Comparison of ENCODE assay signal across 9 cellular contexts in genomic region chr1:226310123-226310540, GRCh38. TPM values are rescaled to one million over a fixed set of nuclear protein-coding genes. Genes with fewer than 3 reads are reported as not detected.
A peak's percentile ranks its signal among the peaks of the same experiment; 100 is the strongest.
DNase-seq lines count a peak whose midpoint lies in the region; ATAC-seq, FAIRE-seq and TF ChIP-seq lines count a peak whose summit lies in the region.
"Had no signal": no experiment of that assay in that cellular context is flagged by ENCODE, and none has a peak within 500 bp of the region (broad histone marks: within the 10 kb centered on the region; RNA-seq: fewer than 3 reads in every experiment).

No MANE protein-coding gene starts in this region.

- TF ChIP-seq EP300 in K562 (IDR thresholded peaks at IDR 0.05; ENCODE audit: low read length), result no peak; the same call in 1 of the 2 replicates

- intact Hi-C loops in CD4-positive, alpha-beta T cell (cut with DNase I, micrococcal nuclease), result no loop called here
- intact Hi-C loops in K562 (cut with micrococcal nuclease), result no loop called here

- peak overlapping the region; percentile 80 for H3K4me3 Mint-ChIP-seq in CD4-positive, alpha-beta T cell
- H3K4me3 Mint-ChIP-seq in IgD-negative memory B cell, result peak overlapping the region; percentile 75 to 96 (median 80)
- H3K4me3 Mint-ChIP-seq in natural killer cell treated with Interleukin-12 subunit alpha and Interleukin-12 subunit beta and Interleukin-15 and Interleukin-18, amount 100 ng/mL, for 72 hours, result peak overlapping the region; percentile 80

- peak overlapping the region; percentile 97 for H3K4me2 ChIP-seq in K562 (ENCODE audit: insufficient read depth, low read length)

- no peaks in the 10 kb centered on the region for H3K9me1 ChIP-seq in K562 (ENCODE audit: control insufficient read depth, insufficient read depth, low read length)

- 21% methylated on average over 8 of the region's 8 CpGs for WGBS in K562 (ENCODE audit: insufficient coverage, low coverage, missing lambda C conversion rate)

- H3K4me3 ChIP-seq in K562, result peak overlapping the region; percentile 100

- TF ChIP-seq POLR2A in K562 (conservative IDR thresholded peaks at IDR 0.05), result no peak
- TF ChIP-seq POLR2A in H54 (IDR thresholded peaks at IDR 0.05; ENCODE audit: low read depth, low read length), result no peak

- FAIRE-seq in K562 (lab: Jason Lieb, UNC) (peak; percentile 58), H54 (lab: Jason Lieb, UNC) (no peak)

- H3K27ac Mint-ChIP-seq in CD4-positive, alpha-beta T cell, result no peak overlapping the region
- H3K27ac Mint-ChIP-seq in IgD-negative memory B cell, result peak overlapping the region; percentile 31 to 46 (median 32)
- no peak overlapping the region for H3K27ac Mint-ChIP-seq in natural killer cell treated with Interleukin-12 subunit alpha and Interleukin-12 subunit beta and Interleukin-15 and Interleukin-18, amount 100 ng/mL, for 72 hours

- peak overlapping the region; percentile 57 to 99; a peak in 3 of 4 replicates for H3K9ac ChIP-seq in K562 (ENCODE audit: insufficient read depth in 1 of 2, low read depth in 2 of 2, low read length in 2 of 2)

- no peak for TF ChIP-seq CTCF in CD4-positive, alpha-beta T cell (IDR thresholded peaks at IDR 0.05)
- TF ChIP-seq CTCF in K562 (IDR thresholded peaks at IDR 0.05 in 2 of 3, conservative IDR thresholded peaks at IDR 0.05 in 1 of 3; ENCODE audit: insufficient read depth in 2 of 3, low read depth in 1 of 3, low read length in 3 of 3), result no peak

- peaks cover 8% of the 10 kb centered on the region for H3K27me3 ChIP-seq in CD4-positive, alpha-beta T cell (ENCODE audit: control insufficient read depth, insufficient read depth, low read length)
- no peaks in the 10 kb centered on the region; a peak in 1 of 5 replicates for H3K27me3 ChIP-seq in K562 (ENCODE audit: control insufficient read depth in 2 of 2, insufficient read depth in 2 of 2, low read length in 2 of 2)

- H3K27ac ChIP-seq in CD4-positive, alpha-beta T cell (ENCODE audit: low read depth, low read length), result no peak overlapping the region
- H3K27ac ChIP-seq in K562 (ENCODE audit: extremely low read depth, low read depth, low read length), result peak overlapping the region; percentile 99

- H3K4me1 Mint-ChIP-seq in CD4-positive, alpha-beta T cell (ENCODE audit: low read depth), result peaks cover 21% of the 10 kb centered on the region
- H3K4me1 Mint-ChIP-seq in IgD-negative memory B cell, result peaks cover 0 to 13% (median 12%) of the 10 kb centered on the region in 3 donors
- peaks cover 9 to 14% of the 10 kb centered on the region in 2 donors for H3K4me1 Mint-ChIP-seq in natural killer cell treated with Interleukin-12 subunit alpha and Interleukin-12 subunit beta and Interleukin-15 and Interleukin-18, amount 100 ng/mL, for 72 hours (ENCODE audit: low read depth in 2 of 2)

- BruUV-seq in K562 (replicated peaks; lab: Mats Ljungman, UMichigan), result no TSS peak

- DNase-seq in CD4-positive, alpha-beta T cell, result no peak
- DNase-seq in K562 (ENCODE audit: extremely low read depth in 1 of 4, low spot score in 3 of 4) (peak in 2 of 4 experiments; percentile 62 to 81), H54 (ENCODE audit: insufficient read length, low spot score) (no peak), GM03348 (ENCODE audit: low spot score) (no peak), H4 (ENCODE audit: low spot score) (no peak), NCI-H2196 treated with DMSO at 0.1 percent for 48 hours (lab: John Stamatoyannopoulos, UW; ENCODE audit: unreplicated experiment) (no peak)
- DNase-seq in natural killer cell treated with Interleukin-12 subunit alpha and Interleukin-12 subunit beta and Interleukin-15 and Interleukin-18, amount 100 ng/mL, for 72 hours (ENCODE audit: low spot score), result no peak
- DNase-seq: stimulated activated CD4-positive, alpha-beta T cell treated with anti-CD3 and anti-CD28 coated beads, Interleukin-2, amount 100 ng/mL, for 48 hours had no signal

- ATAC-seq in CD4-positive, alpha-beta T cell (ENCODE audit: poor library complexity), result no peak
- ATAC-seq in K562, result peak; percentile 33
- ATAC-seq in natural killer cell treated with Interleukin-12 subunit alpha and Interleukin-12 subunit beta and Interleukin-15 and Interleukin-18, amount 100 ng/mL, for 72 hours, result no peak

- POLR2A ChIA-PET in CD4-positive, alpha-beta T cell (lab: Charles Lee), result interaction anchor here (0.5 to 2.7 kb wide), 6 partner anchors 23 to 311 kb away, joined by 3 to 18 read pairs (median 7); partner anchors contain the start of genes H3-3A, PARP1 and SDE2
- POLR2A ChIA-PET in K562 (lab: Yijun Ruan, JAX), result interaction anchor here (0.6 to 2.9 kb wide), 19 partner anchors 9 to 661 kb away, joined by 3 to 22 read pairs (median 3); partner anchors contain the start of gene PARP1

- peaks cover 22 to 28% of the 10 kb centered on the region in 2 experiments for H3K4me1 ChIP-seq in K562 (replicated peaks in 1 of 2; ENCODE audit: control insufficient read depth in 2 of 2, insufficient read depth in 2 of 2, low read length in 2 of 2)

- H3K9me3 Mint-ChIP-seq in CD4-positive, alpha-beta T cell, result no peaks in the 10 kb centered on the region
- no peaks in the 10 kb centered on the region for H3K9me3 Mint-ChIP-seq in IgD-negative memory B cell
- H3K9me3 Mint-ChIP-seq in natural killer cell treated with Interleukin-12 subunit alpha and Interleukin-12 subunit beta and Interleukin-15 and Interleukin-18, amount 100 ng/mL, for 72 hours, result no peaks in the 10 kb centered on the region

- TF ChIP-seq RAD21 in K562 (CRISPR knock-in tag; conservative IDR thresholded peaks at IDR 0.05 in 1 of 2, IDR thresholded peaks at IDR 0.05 in 1 of 2), result no peak

- peak overlapping the region; percentile 99 for H2AFZ ChIP-seq in K562 (ENCODE audit: low read depth, low read length)

- H3K9me3 ChIP-seq in CD4-positive, alpha-beta T cell (ENCODE audit: control insufficient read depth, low read length), result no peaks in the 10 kb centered on the region
- H3K9me3 ChIP-seq in K562 (replicated peaks; ENCODE audit: control insufficient read depth, insufficient read depth, low read depth, low read length), result no peaks in the 10 kb centered on the region

- H3K36me3 Mint-ChIP-seq in CD4-positive, alpha-beta T cell (ENCODE audit: low read depth), result peaks cover 3% of the 10 kb centered on the region
- peaks cover 1% of the 10 kb centered on the region for H3K36me3 Mint-ChIP-seq in IgD-negative memory B cell
- no peaks in the 10 kb centered on the region for H3K36me3 Mint-ChIP-seq in natural killer cell treated with Interleukin-12 subunit alpha and Interleukin-12 subunit beta and Interleukin-15 and Interleukin-18, amount 100 ng/mL, for 72 hours

- H3K36me3 ChIP-seq in K562 (ENCODE audit: control insufficient read depth, insufficient read depth, low read length), result 0 out of 3 replicates have a peak, but pooled peaks cover 9% of the 10 kb centered on the region

- peaks cover 46% of the 10 kb centered on the region for H3K79me2 ChIP-seq in K562 (ENCODE audit: control insufficient read depth, insufficient read depth, low read length)

- CTCF ChIA-PET in CD4-positive, alpha-beta T cell (lab: Charles Lee), result interaction anchor here (1.8 to 2.7 kb wide), 2 partner anchors 23 to 98 kb away, joined by 4 to 20 read pairs; partner anchors contain the start of gene PARP1
- CTCF ChIA-PET in K562 (lab: Yijun Ruan, JAX; ENCODE audit: low intra/inter-chr PET ratio), result no interaction called here

- in situ Hi-C loops in K562 (cut with MboI), result no loop called here

- peaks cover 25% of the 10 kb centered on the region for H3K27me3 Mint-ChIP-seq in CD4-positive, alpha-beta T cell
- peaks cover 2% of the 10 kb centered on the region for H3K27me3 Mint-ChIP-seq in IgD-negative memory B cell
- peaks cover 16 to 19% of the 10 kb centered on the region in 2 donors for H3K27me3 Mint-ChIP-seq in natural killer cell treated with Interleukin-12 subunit alpha and Interleukin-12 subunit beta and Interleukin-15 and Interleukin-18, amount 100 ng/mL, for 72 hours

- H4K20me1 ChIP-seq in K562 (replicated peaks; ENCODE audit: control insufficient read depth, insufficient read depth, low read length), result no peaks in the 10 kb centered on the region

TF ChIP-seq in K562, 482 proteins besides CTCF, POLR2A, EP300 and RAD21 (continues in another document):
- TF ChIP-seq EGR1 (conservative IDR thresholded peaks at IDR 0.05) (peak; percentile 51; the same call in 1 of the 2 replicates), BRF1 (IDR thresholded peaks at IDR 0.05; ENCODE audit: borderline replicate concordance, extremely low read depth, insufficient read length) (no peak), HDAC3 (IDR thresholded peaks at IDR 0.05; ENCODE audit: borderline replicate concordance, partially characterized antibody) (peak; percentile 15), TEAD2 (tag; IDR thresholded peaks at IDR 0.05) (no peak), MYBL2 (IDR thresholded peaks at IDR 0.05; ENCODE audit: low read depth) (peak; percentile 23; the same call in 1 of the 2 replicates), MYBL2 (CRISPR knock-in tag; IDR thresholded peaks at IDR 0.05; ENCODE audit: borderline replicate concordance) (no peak), RHOXF2B (CRISPR knock-in tag; conservative IDR thresholded peaks at IDR 0.05) (no peak), ARNT (IDR thresholded peaks at IDR 0.05) (0 out of 4 replicates have a peak, but pooled peaks of 1 of the 2 experiments have one; percentile 2), PPARD (CRISPR knock-in tag; IDR thresholded peaks at IDR 0.05) (no peak)

RNA-seq across cellular contexts. Expression of gene LIN9, which starts 1.2 kb away (rescaled TPM):
- 1 to 10 TPM; 1.3 to 1.5 TPM for total RNA-seq in CD4-positive, alpha-beta T cell
- 3.6 TPM for polyA plus RNA-seq in IgD-negative memory B cell
- 14.8 and 38.6 TPM in 2 replicates for total RNA-seq in K562 (2011; cell fraction: chromatin; rRNA removed; ENCODE audit: low replicate concordance)
- 8.2 and 11.1 TPM in 2 replicates for total RNA-seq in K562 (2011; cell fraction: nucleolus; rRNA removed)
- total RNA-seq in K562 (2011; cell fraction: nucleoplasm; rRNA removed), result 15.6 and 18.7 TPM in 2 replicates
- 15.8 and 18.8 TPM in 2 replicates for total RNA-seq in K562 (2014; rRNA removed)
- 31.4 and 37.5 TPM in 2 replicates for total RNA-seq in K562 (2014; rRNA removed; fragmentation: Illumina TruSeq; extraction: Trizol)
- 29.3 and 30.6 TPM in 2 replicates for total RNA-seq in K562 (2015; rRNA removed; fragmentation: Illumina TruSeq; extraction: Trizol)
- total RNA-seq in K562 (2021), result 18.9 and 19.4 TPM in 2 replicates
- polyA plus RNA-seq in K562 (2011; rRNA removed), result 22.9 and 33.0 TPM in 2 replicates
- 7.5 and 14.3 TPM in 2 replicates for polyA plus RNA-seq in K562 (2011; cell fraction: cytosol; rRNA removed)
- 15.2 and 19.7 TPM in 2 replicates for polyA plus RNA-seq in K562 (2011; cell fraction: nucleus; rRNA removed)
- 11.8 and 14.2 TPM in 2 replicates for polyA plus RNA-seq in K562 (2012)
- 21.6 and 25.3 TPM in 2 replicates for polyA plus RNA-seq in K562 (2014; fragmentation: Illumina TruSeq; extraction: Trizol)
- 10 to 100 TPM; 19.4 to 26.8 TPM for polyA plus RNA-seq in K562 (2014; fragmentation: Nextera tagmentation; extraction: Ambion mirVana)
- 19.6 and 25.5 TPM in 2 replicates for polyA plus RNA-seq in K562 (2014; rRNA removed)
- polyA minus RNA-seq in K562 (2011; rRNA and poly(A)+ RNA removed), result 23.7 and 24.4 TPM in 2 replicates
- polyA minus RNA-seq in K562 (2011; cell fraction: cytosol; rRNA and poly(A)+ RNA removed), result 6.8 and 10.7 TPM in 2 replicates
- polyA minus RNA-seq in K562 (2011; cell fraction: nucleus; rRNA and poly(A)+ RNA removed), result 10.4 and 18.0 TPM in 2 replicates
- total RNA-seq in natural killer cell treated with Interleukin-12 subunit alpha and Interleukin-12 subunit beta and Interleukin-15 and Interleukin-18, amount 100 ng/mL, for 72 hours, result 10 to 100 TPM in 1 of 2 donors, 1 to 10 TPM in 1; 6.6 to 10.9 TPM
- 7.9 and 10.7 TPM in 2 replicates for total RNA-seq in H4 (2014; rRNA removed; shearing (Covaris generic))

Comparison
In these comparisons a context has a peak if more than half of its experiments do, and no peak if none do; other contexts are left out.
1. H3K27ac Mint-ChIP-seq: peak in IgD-negative memory B cell (3 of 3); none in CD4-positive, alpha-beta T cell (single experiment) and natural killer cell treated with Interleukin-12 subunit alpha and Interleukin-12 subunit beta and Interleukin-15 and Interleukin-18, amount 100 ng/mL, for 72 hours (0 of 2).
2. Peak in every context shown above with its lines, with median percentiles within 50 percentile points of each other: H3K4me3 Mint-ChIP-seq.